Comparison of ENCODE assay signal across 2 cellular contexts in genomic region chr4:33386761-33387160, GRCh38.
TF ChIP-seq lines count a peak whose summit lies in the region.

No MANE protein-coding gene starts in this region.

TF ChIP-seq in SK-N-SH, 30 proteins besides CTCF, POLR2A, EP300 and RAD21 (continued from another document):
- TF ChIP-seq ZBTB33 (IDR thresholded peaks at IDR 0.05; ENCODE audit: borderline replicate concordance, low read depth) (no peak), MEF2A (IDR thresholded peaks at IDR 0.05; ENCODE audit: borderline replicate concordance, low read depth) (no peak), CHD2 (IDR thresholded peaks at IDR 0.05; ENCODE audit: low read length, partially characterized antibody) (no peak), USF1 (IDR thresholded peaks at IDR 0.05; ENCODE audit: borderline replicate concordance, low read depth) (no peak)

TF ChIP-seq in SK-N-SH treated with all-trans-retinoic acid at 6 μM for 48 hours, 23 proteins besides CTCF, POLR2A, EP300 and RAD21 (continued from another document):
- no peak for TF ChIP-seq POU6F1 (CRISPR knock-in tag; IDR thresholded peaks at IDR 0.05; ENCODE audit: borderline replicate concordance, low read depth)
- TF ChIP-seq PATZ1 (CRISPR knock-in tag; IDR thresholded peaks at IDR 0.05; ENCODE audit: borderline replicate concordance) = no peak
- no peak for TF ChIP-seq CSRNP3 (CRISPR knock-in tag; IDR thresholded peaks at IDR 0.05)
- no peak for TF ChIP-seq TCF4 (CRISPR knock-in tag; IDR thresholded peaks at IDR 0.05; ENCODE audit: borderline replicate concordance)
- TF ChIP-seq PPARA (CRISPR knock-in tag; IDR thresholded peaks at IDR 0.05; ENCODE audit: borderline replicate concordance) = no peak
TF ChIP-seq in SK-N-SH treated with all-trans-retinoic acid at 6 μM for 48 hours: peak in this region for 0.
